ENCODE assay signal across 10 cellular contexts in genomic region chrX:135707880-135708279, GRCh38. TPM values are rescaled to one million over a fixed set of nuclear protein-coding genes. Genes with fewer than 3 reads are reported as not detected.
DNase-seq lines count a peak whose midpoint lies in the region; ATAC-seq and TF ChIP-seq lines count a peak whose summit lies in the region.
"Had no signal": no experiment of that assay in that cellular context is flagged by ENCODE, and none has a peak within 500 bp of the region (broad histone marks: within the 10 kb centered on the region; RNA-seq: fewer than 3 reads in every experiment).

No MANE protein-coding gene starts in this region.

- no peaks in the 10 kb centered on the region for H3K4me1 ChIP-seq in tibial nerve

- no peaks in the 10 kb centered on the region for H3K9me3 ChIP-seq in tibial nerve

- no peak overlapping the region for H3K4me3 ChIP-seq in tibial nerve
- H3K4me3 ChIP-seq in dorsolateral prefrontal cortex, result no peak overlapping the region

- no peak for ATAC-seq in activated CD8-positive, alpha-beta T cell treated with anti-CD3 and anti-CD28 coated beads, Interleukin-2, amount 10 ng/mL, durations not matched to agents 7 days and 5 days

- peak in 1 of 5 experiments; percentile 10 for TF ChIP-seq CTCF in tibial nerve (IDR thresholded peaks at IDR 0.05)
- TF ChIP-seq CTCF in dorsolateral prefrontal cortex (IDR thresholded peaks at IDR 0.05 in 54 of 56, conservative IDR thresholded peaks at IDR 0.05 in 2 of 56; ENCODE audit: low read depth in 1 of 56, partially characterized antibody in 56 of 56), result peak in 15 of 56 donors; percentile 7 to 30 (median 14)

- no peak overlapping the region for H3K27ac Mint-ChIP-seq in activated CD8-positive, alpha-beta T cell treated with anti-CD3 and anti-CD28 coated beads, Interleukin-2, amount 10 ng/mL, durations not matched to agents 7 days and 5 days
- H3K27ac Mint-ChIP-seq: CD4-positive, alpha-beta T cell had no signal

- POLR2A ChIA-PET in activated CD8-positive, alpha-beta T cell treated with anti-CD3 and anti-CD28 coated beads, Interleukin-2, amount 10 ng/mL, durations not matched to agents 7 days and 5 days (lab: Charles Lee), result no interaction called here

- no peak for TF ChIP-seq POLR2A in tibial nerve (IDR thresholded peaks at IDR 0.05)

- H3K27ac ChIP-seq in tibial nerve (no peak overlapping the region), dorsolateral prefrontal cortex (no peak overlapping the region)

- H3K27me3 ChIP-seq in tibial nerve, result no peaks in the 10 kb centered on the region
- H3K27me3 ChIP-seq in dorsolateral prefrontal cortex, result peaks cover 0 to 39% (median 0%) of the 10 kb centered on the region in 45 donors

- H3K4me1 Mint-ChIP-seq in activated CD8-positive, alpha-beta T cell treated with anti-CD3 and anti-CD28 coated beads, Interleukin-2, amount 10 ng/mL, durations not matched to agents 7 days and 5 days (ENCODE audit: low read depth), result no peaks in the 10 kb centered on the region

- no peaks in the 10 kb centered on the region for H3K9me3 Mint-ChIP-seq in activated CD8-positive, alpha-beta T cell treated with anti-CD3 and anti-CD28 coated beads, Interleukin-2, amount 10 ng/mL, durations not matched to agents 7 days and 5 days (ENCODE audit: insufficient read depth)
- H3K9me3 Mint-ChIP-seq: CD4-positive, alpha-beta T cell had no signal

- H3K27me3 Mint-ChIP-seq in activated CD8-positive, alpha-beta T cell treated with anti-CD3 and anti-CD28 coated beads, Interleukin-2, amount 10 ng/mL, durations not matched to agents 7 days and 5 days (ENCODE audit: low read depth), result peaks cover 2% of the 10 kb centered on the region
- H3K27me3 Mint-ChIP-seq: CD4-positive, alpha-beta T cell had no signal

- DNase-seq in SKM-1 treated with dmso at 0.1 percent for 144 hours (lab: John Stamatoyannopoulos, UW; ENCODE audit: unreplicated experiment), result peak; percentile 2
- no peak for DNase-seq in SKM-1 (lab: John Stamatoyannopoulos, UW; ENCODE audit: unreplicated experiment)
- peak; percentile 18 for DNase-seq in M059J (ENCODE audit: low read depth)
- peak; percentile 44 for DNase-seq in activated CD8-positive, alpha-beta T cell treated with anti-CD3 and anti-CD28 coated beads, Interleukin-2, amount 10 ng/mL, durations not matched to agents 7 days and 5 days
- DNase-seq in stimulated activated CD4-positive, alpha-beta T cell treated with anti-CD3 and anti-CD28 coated beads, Interleukin-15, amount 100 ng/mL, for 24 hours, result peak; percentile 76
- no peak for DNase-seq in tibial nerve (ENCODE audit: low spot score in 2 of 2)
- no peak for DNase-seq in dorsolateral prefrontal cortex
- DNase-seq in activated gamma-delta T cell (lab: John Stamatoyannopoulos, UW), result no peak

- WGBS in tibial nerve, 2 donors, result 50 to 62% methylated on average over 8 to 12 of the region's 12 CpGs

- CTCF ChIA-PET in activated CD8-positive, alpha-beta T cell treated with anti-CD3 and anti-CD28 coated beads, Interleukin-2, amount 10 ng/mL, durations not matched to agents 7 days and 5 days (lab: Charles Lee), result no interaction called here

- intact Hi-C loops in dorsolateral prefrontal cortex (cut with DNase I), result no loop called here

- H3K36me3 ChIP-seq in tibial nerve, result no peaks in the 10 kb centered on the region

- no peak overlapping the region for H3K4me3 Mint-ChIP-seq in activated CD8-positive, alpha-beta T cell treated with anti-CD3 and anti-CD28 coated beads, Interleukin-2, amount 10 ng/mL, durations not matched to agents 7 days and 5 days
- H3K4me3 Mint-ChIP-seq: CD4-positive, alpha-beta T cell had no signal

- H3K36me3 Mint-ChIP-seq in activated CD8-positive, alpha-beta T cell treated with anti-CD3 and anti-CD28 coated beads, Interleukin-2, amount 10 ng/mL, durations not matched to agents 7 days and 5 days (ENCODE audit: low read depth), result no peaks in the 10 kb centered on the region

- TF ChIP-seq EP300 in tibial nerve (IDR thresholded peaks at IDR 0.05), result no peak

RNA-seq across cellular contexts. Expression of gene CT45A1, which starts 5.6 kb away (rescaled TPM):
- total RNA-seq in M059J (2014; rRNA removed; shearing (Covaris generic)), result not detected in 2 replicates
- total RNA-seq in activated CD8-positive, alpha-beta T cell treated with anti-CD3 and anti-CD28 coated beads, Interleukin-2, amount 10 ng/mL, durations not matched to agents 7 days and 5 days, result not detected
- not detected for total RNA-seq in tibial nerve
- total RNA-seq in dorsolateral prefrontal cortex, result 1 to 10 TPM in 6 of 120 experiments, under 1 TPM in 3, not detected in 111; 0.58 to 2.0 (median 1.1) TPM
- total RNA-seq: CD4-positive, alpha-beta T cell; temporal lobe had no signal

Comparison
In these comparisons a context has a peak if more than half of its experiments do, and no peak if none do; other contexts are left out.
1. DNase-seq: peak in SKM-1 treated with dmso at 0.1 percent for 144 hours (single experiment), M059J (single experiment), activated CD8-positive, alpha-beta T cell treated with anti-CD3 and anti-CD28 coated beads, Interleukin-2, amount 10 ng/mL, durations not matched to agents 7 days and 5 days (single experiment) and stimulated activated CD4-positive, alpha-beta T cell treated with anti-CD3 and anti-CD28 coated beads, Interleukin-15, amount 100 ng/mL, for 24 hours (single experiment); none in SKM-1 (single experiment), tibial nerve (0 of 2), dorsolateral prefrontal cortex (0 of 10) and activated gamma-delta T cell (single experiment).